In genomic region chr1:92079441-92079840, GRCh38 we compare ENCODE assay signal across 8 cellular contexts. TPM values are rescaled to one million over a fixed set of nuclear protein-coding genes. Genes with fewer than 3 reads are reported as not detected.
A peak's percentile ranks its signal among the peaks of the same experiment; 100 is the strongest.
DNase-seq lines count a peak whose midpoint lies in the region; ATAC-seq and TF ChIP-seq lines count a peak whose summit lies in the region.

No MANE protein-coding gene starts in this region.

- no peaks in the 10 kb centered on the region for H3K27me3 Mint-ChIP-seq in activated T-cell treated with anti-CD3 and anti-CD28 coated beads, Interleukin-2, amount 50 U/mL, for 24 hours
- peaks cover 0 to 1% (median 0%) of the 10 kb centered on the region in 3 donors for H3K27me3 Mint-ChIP-seq in immature natural killer cell (ENCODE audit: low read depth in 3 of 3)

- no peaks in the 10 kb centered on the region for H3K9me3 Mint-ChIP-seq in activated T-cell treated with anti-CD3 and anti-CD28 coated beads, Interleukin-2, amount 50 U/mL, for 24 hours
- peaks cover 0 to 1% (median 0%) of the 10 kb centered on the region in 6 donors for H3K9me3 Mint-ChIP-seq in immature natural killer cell

- no peak for DNase-seq in activated T-cell treated with anti-CD3 and anti-CD28 coated beads, Interleukin-2, amount 50 U/mL, for 24 hours
- DNase-seq in activated T-cell treated with anti-CD3 and anti-CD28 coated beads, Interleukin-2, amount 50 U/mL, for 1 hour = no peak
- no peak for DNase-seq in immature natural killer cell
- no peak for DNase-seq in substantia nigra (lab: John Stamatoyannopoulos, UW)
- no peak for DNase-seq in NCI-H1436 treated with DMSO at 0.1 percent for 48 hours (lab: John Stamatoyannopoulos, UW)

- H3K27ac Mint-ChIP-seq in activated T-cell treated with anti-CD3 and anti-CD28 coated beads, Interleukin-2, amount 50 U/mL, for 24 hours = no peak overlapping the region
- peak overlapping the region in 2 of 6 donors; percentile 80 to 84 for H3K27ac Mint-ChIP-seq in immature natural killer cell

- peaks cover 4% of the 10 kb centered on the region for H3K36me3 Mint-ChIP-seq in activated T-cell treated with anti-CD3 and anti-CD28 coated beads, Interleukin-2, amount 50 U/mL, for 24 hours (ENCODE audit: low read depth)
- peaks cover 0 to 5% (median 0%) of the 10 kb centered on the region in 3 donors for H3K36me3 Mint-ChIP-seq in immature natural killer cell

- H3K4me3 ChIP-seq in WI38 (ENCODE audit: low read depth, low read length) = peak overlapping the region; percentile 81

- TF ChIP-seq CTCF in WI38 (IDR thresholded peaks at IDR 0.05; ENCODE audit: low read depth, low read length) = no peak

- ATAC-seq in GM18498 (IDR thresholded peaks at IDR 0.05; ENCODE audit: unreplicated experiment) (no peak), GM21786 (IDR thresholded peaks at IDR 0.05; ENCODE audit: unreplicated experiment) (no peak)

- H3K4me3 Mint-ChIP-seq in activated T-cell treated with anti-CD3 and anti-CD28 coated beads, Interleukin-2, amount 50 U/mL, for 24 hours = peak overlapping the region; percentile 93
- peak overlapping the region; percentile 46 to 98 (median 96) for H3K4me3 Mint-ChIP-seq in immature natural killer cell

- peak overlapping the region; percentile 90 for H3K27ac ChIP-seq in substantia nigra (ENCODE audit: low read depth, low read length, poor library complexity, severe bottlenecking)

- H3K4me1 Mint-ChIP-seq in activated T-cell treated with anti-CD3 and anti-CD28 coated beads, Interleukin-2, amount 50 U/mL, for 24 hours (ENCODE audit: low read depth) = peaks cover 18% of the 10 kb centered on the region
- peaks cover 14 to 16% of the 10 kb centered on the region in 2 donors for H3K4me1 Mint-ChIP-seq in immature natural killer cell

RNA-seq across cellular contexts. Expression of gene BTBD8, which starts 0.7 kb away (rescaled TPM):
- 1 to 10 TPM; 1.5 to 2.3 (median 1.5) TPM for polyA plus RNA-seq in immature natural killer cell

RNA-seq across cellular contexts. Expression of gene SETSIP, which starts 4.2 kb away (rescaled TPM):
- not detected for polyA plus RNA-seq in immature natural killer cell

RNA-seq across cellular contexts. Expression of gene EPHX4, which starts 49.7 kb away (rescaled TPM):
- 10 to 100 TPM in 1 of 3 donors, 1 to 10 TPM in 2; 1.1 to 10.1 (median 4.9) TPM for polyA plus RNA-seq in immature natural killer cell
